In genomic region chr1:24632776-24633175, GRCh38 we compare ENCODE assay signal across 24 cellular contexts.
"Had no signal": no experiment of that assay in that cellular context is flagged by ENCODE, and none has a peak within 500 bp of the region (broad histone marks: within the 10 kb centered on the region; RNA-seq: fewer than 3 reads in every experiment).

No MANE protein-coding gene starts in this region.

- H3K9me3 ChIP-seq: esophagus squamous epithelium, left ventricle myocardium inferior, lower lobe of right lung, psoas muscle, spleen, testis, tibial nerve, upper lobe of right lung had no signal

- H3K4me1 Mint-ChIP-seq: stimulated activated memory B cell treated with anti-CD40 and anti-IgM and Interleukin-4, amounts not matched to agents 10 μg/mL and 1 μg/mL and 100 μg/mL, for 72 hours had no signal

- FAIRE-seq: kidney had no signal

- DNase-seq: effector memory CD8-positive, alpha-beta T cell; esophagus squamous epithelium; foreskin keratinocyte; kidney; left cardiac atrium; left ventricle myocardium inferior; lower lobe of right lung; midbrain; occipital lobe; psoas muscle; retina; spleen; stimulated activated CD4-positive, alpha-beta T cell treated with anti-CD3 and anti-CD28 coated beads, Interleukin-15, amount 100 ng/mL, for 24 hours; stimulated activated CD4-positive, alpha-beta T cell treated with anti-CD3 and anti-CD28 coated beads, Interleukin-1b, Interleukin-23, amount 100 ng/mL, for 48 hours; stimulated activated CD4-positive, alpha-beta T cell treated with anti-CD3 and anti-CD28 coated beads, Interleukin-4, amount 100 ng/mL, for 24 hours; testis; upper lobe of right lung had no signal

- H3K36me3 ChIP-seq: esophagus squamous epithelium, left ventricle myocardium inferior, lower lobe of right lung, spleen, tibial nerve, upper lobe of right lung had no signal

- H3K79me2 ChIP-seq: parathyroid adenoma had no signal

- H3K4me3 Mint-ChIP-seq: effector memory CD8-positive, alpha-beta T cell; memory B cell; nephron; stimulated activated memory B cell treated with anti-CD40 and anti-IgM and Interleukin-4, amounts not matched to agents 10 μg/mL and 1 μg/mL and 100 μg/mL, for 72 hours; stimulated activated naive CD8-positive, alpha-beta T cell treated with anti-CD3 and anti-CD28 coated beads, Interleukin-15, Interleukin-2, amounts not matched to agents 100 ng/mL and 50 ng/mL, for 24 hours had no signal

- H3K36me3 Mint-ChIP-seq: memory B cell; stimulated activated memory B cell treated with anti-CD40 and anti-IgM and Interleukin-4, amounts not matched to agents 10 μg/mL and 1 μg/mL and 100 μg/mL, for 72 hours had no signal

- H3K27ac ChIP-seq: esophagus squamous epithelium, foreskin keratinocyte, left ventricle myocardium inferior, lower lobe of right lung, parathyroid adenoma, psoas muscle, spleen, testis, tibial nerve, upper lobe of right lung had no signal

- H2AFZ ChIP-seq: parathyroid adenoma had no signal

- ATAC-seq: effector memory CD8-positive, alpha-beta T cell; foreskin keratinocyte; left cardiac atrium; lower lobe of right lung; psoas muscle; sciatic nerve; stimulated activated memory B cell treated with anti-CD40 and anti-IgM and Interleukin-4, amounts not matched to agents 10 μg/mL and 1 μg/mL and 100 μg/mL, for 72 hours; upper lobe of right lung had no signal

- H3K27me3 ChIP-seq: testis, tibial nerve, upper lobe of right lung had no signal

- H3K4me1 ChIP-seq: esophagus squamous epithelium, foreskin keratinocyte, left ventricle myocardium inferior, lower lobe of right lung, parathyroid adenoma, psoas muscle, testis, upper lobe of right lung had no signal

- H3K9me3 Mint-ChIP-seq: effector memory CD8-positive, alpha-beta T cell; memory B cell; nephron; stimulated activated memory B cell treated with anti-CD40 and anti-IgM and Interleukin-4, amounts not matched to agents 10 μg/mL and 1 μg/mL and 100 μg/mL, for 72 hours; stimulated activated naive CD8-positive, alpha-beta T cell treated with anti-CD3 and anti-CD28 coated beads, Interleukin-15, Interleukin-2, amounts not matched to agents 100 ng/mL and 50 ng/mL, for 24 hours had no signal

- H3K4me3 ChIP-seq: esophagus squamous epithelium, left ventricle myocardium inferior, lower lobe of right lung, psoas muscle, spleen, testis, tibial nerve, upper lobe of right lung had no signal

- H3K9ac ChIP-seq: parathyroid adenoma had no signal

- H3K27ac Mint-ChIP-seq: effector memory CD8-positive, alpha-beta T cell; memory B cell; nephron; stimulated activated memory B cell treated with anti-CD40 and anti-IgM and Interleukin-4, amounts not matched to agents 10 μg/mL and 1 μg/mL and 100 μg/mL, for 72 hours; stimulated activated naive CD8-positive, alpha-beta T cell treated with anti-CD3 and anti-CD28 coated beads, Interleukin-15, Interleukin-2, amounts not matched to agents 100 ng/mL and 50 ng/mL, for 24 hours had no signal
